Comparison of ENCODE assay signal across 8 cellular contexts in the genomic region with DNA sequence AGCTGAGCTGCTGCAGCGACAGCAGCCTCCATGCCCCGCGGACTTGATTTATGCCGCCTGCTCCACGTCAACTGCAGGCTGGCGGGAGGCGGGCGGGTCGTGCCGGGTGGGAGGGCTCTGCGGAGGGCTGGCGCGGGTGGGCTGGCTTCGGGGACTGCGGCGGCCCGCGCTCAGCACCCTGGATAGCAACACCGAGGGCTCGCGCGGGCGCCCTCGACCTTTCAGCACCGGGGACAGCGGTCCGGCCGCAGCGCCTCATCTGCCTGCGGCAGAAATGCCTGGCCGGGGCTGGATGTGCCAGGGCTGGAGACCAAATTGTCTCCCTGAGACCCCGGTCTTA. TPM values are rescaled to one million over a fixed set of nuclear protein-coding genes. Genes with fewer than 3 reads are reported as not detected.
A peak's percentile ranks its signal among the peaks of the same experiment; 100 is the strongest.
DNase-seq lines count a peak whose midpoint lies in the region; ATAC-seq and TF ChIP-seq lines count a peak whose summit lies in the region.

No MANE protein-coding gene starts in this region.

- ATAC-seq in GM18907 (IDR thresholded peaks at IDR 0.05; ENCODE audit: unreplicated experiment) (peak; percentile 69), HG03460 (IDR thresholded peaks at IDR 0.05; ENCODE audit: unreplicated experiment) (peak; percentile 49), mucosa of descending colon (peak; percentile 94), GM21526 (IDR thresholded peaks at IDR 0.05; ENCODE audit: low FRiP score, unreplicated experiment) (no peak)

- DNase-seq in NOMO-1 (lab: John Stamatoyannopoulos, UW; ENCODE audit: unreplicated experiment in 2 of 2) (peak; percentile 64 to 76), activated T-cell treated with anti-CD3 and anti-CD28 coated beads for 4 hours (peak; percentile 19), epithelial cell of proximal tubule (ENCODE audit: low read depth) (no peak), mucosa of descending colon (peak; percentile 51 to 79 (median 78))
- peak in 5 of 6 experiments; percentile 19 to 64 (median 29) for DNase-seq in stimulated activated naive CD4-positive, alpha-beta T cell (lab: John Stamatoyannopoulos, UW)

- peak overlapping the region; percentile 51 for H3K4me3 ChIP-seq in epithelial cell of proximal tubule (ENCODE audit: low read depth, low read length)
- H3K4me3 ChIP-seq in mucosa of descending colon, result no peak overlapping the region

- H3K36me3 ChIP-seq in mucosa of descending colon (ENCODE audit: low read depth), result no peaks in the 10 kb centered on the region

- intact Hi-C loops in mucosa of descending colon (cut with DNase I, micrococcal nuclease), result no loop called here

- peaks cover 6% of the 10 kb centered on the region for H3K4me1 ChIP-seq in mucosa of descending colon (ENCODE audit: low read depth)

- H3K9me3 ChIP-seq in mucosa of descending colon, result no peaks in the 10 kb centered on the region

- TF ChIP-seq CTCF in epithelial cell of proximal tubule (conservative IDR thresholded peaks at IDR 0.05; ENCODE audit: low read depth, low read length) (no peak), mucosa of descending colon (IDR thresholded peaks at IDR 0.05) (no peak)

RNA-seq across cellular contexts. Expression of a gene that starts 0.8 kb away (rescaled TPM):
- 0.22 and 1.4 TPM in 2 replicates for total RNA-seq in epithelial cell of proximal tubule
- 10 to 100 TPM in 1 of 3 donors, 1 to 10 TPM in 1, under 1 TPM in 1; 0.80 to 10.5 (median 1.1) TPM for total RNA-seq in mucosa of descending colon
